In genomic region chr15:69626095-69627066, GRCh38 we compare ENCODE assay signal across 14 cellular contexts.
"Had no signal": no experiment of that assay in that cellular context is flagged by ENCODE, and none has a peak within 500 bp of the region (broad histone marks: within the 10 kb centered on the region; RNA-seq: fewer than 3 reads in every experiment).

No MANE protein-coding gene starts in this region.

- H3K9ac ChIP-seq: neural progenitor cell, parathyroid adenoma had no signal

- H3K27ac Mint-ChIP-seq: activated T-helper 1 cell treated with anti-CD3 and anti-CD28 coated beads, Interleukin-12 subunit alpha, Interleukin-12 subunit beta, Interleukin-2, Interleukin-4 antibody, amounts not matched to agents 30 ng/mL and 10 ng/mL and 1 ng/mL, durations not matched to agents 14 hours and 24 hours and 36 hours; neural progenitor cell had no signal

- H3K4me3 ChIP-seq: coronary artery, gastrocnemius medialis, heart right ventricle, neural progenitor cell had no signal

- H3K36me3 ChIP-seq: gastrocnemius medialis, heart right ventricle, neural progenitor cell, spleen had no signal

- H3K4me2 ChIP-seq: neural progenitor cell had no signal

- H3K4me1 ChIP-seq: gastrocnemius medialis, neural progenitor cell, parathyroid adenoma had no signal

- DNase-seq: activated CD4-positive, alpha-beta T cell treated with anti-CD3 and anti-CD28 coated beads, Interleukin-2, amount 50 U/mL, for 4 hours; activated naive CD4-positive, alpha-beta T cell treated with Interleukin-2 at 50 U/mL for 16 hours; effector CD8-positive, alpha-beta T cell; gastrocnemius medialis; spleen; stimulated activated CD4-positive, alpha-beta T cell treated with anti-CD3 and anti-CD28 coated beads, Interleukin-1b, Interleukin-23, amount 100 ng/mL, for 48 hours; stimulated activated naive CD4-positive, alpha-beta T cell; substantia nigra; trophoblast cell had no signal

- H3K27ac ChIP-seq: coronary artery, gastrocnemius medialis, heart right ventricle, neural progenitor cell, parathyroid adenoma had no signal

- H3K9me3 Mint-ChIP-seq: activated T-helper 1 cell treated with anti-CD3 and anti-CD28 coated beads, Interleukin-12 subunit alpha, Interleukin-12 subunit beta, Interleukin-2, Interleukin-4 antibody, amounts not matched to agents 30 ng/mL and 10 ng/mL and 1 ng/mL, durations not matched to agents 14 hours and 24 hours and 36 hours had no signal

- H3K79me2 ChIP-seq: parathyroid adenoma had no signal

- H3K4me3 Mint-ChIP-seq: activated T-helper 1 cell treated with anti-CD3 and anti-CD28 coated beads, Interleukin-12 subunit alpha, Interleukin-12 subunit beta, Interleukin-2, Interleukin-4 antibody, amounts not matched to agents 30 ng/mL and 10 ng/mL and 1 ng/mL, durations not matched to agents 14 hours and 24 hours and 36 hours; neural progenitor cell had no signal

- H3K36me3 Mint-ChIP-seq: neural progenitor cell had no signal

- H3K27me3 ChIP-seq: neural progenitor cell had no signal

- H2AFZ ChIP-seq: neural progenitor cell, parathyroid adenoma had no signal

- H3K9me3 ChIP-seq: gastrocnemius medialis, heart right ventricle, spleen had no signal
